ENCODE assay signal across 8 cellular contexts in the genomic region with DNA sequence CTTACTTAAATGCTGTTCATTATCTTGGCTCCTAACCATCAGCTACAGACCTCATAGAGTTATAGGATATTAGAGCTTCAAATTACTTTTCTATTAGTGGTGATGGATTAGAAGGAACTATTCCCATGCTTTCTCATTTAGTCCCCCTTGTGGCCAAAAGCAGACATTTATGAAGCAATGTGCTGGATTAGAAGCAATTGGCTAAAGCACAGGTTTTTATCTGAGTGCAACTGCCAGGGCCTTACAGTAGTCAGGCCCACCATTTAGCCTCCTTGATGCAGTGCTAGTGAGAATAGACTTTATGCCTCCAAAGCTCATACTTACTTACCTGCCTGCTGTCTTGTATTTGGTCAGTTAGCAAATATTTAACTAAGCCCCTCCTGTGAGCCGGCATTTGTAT.
DNase-seq lines count a peak whose midpoint lies in the region; ATAC-seq lines count a peak whose summit lies in the region.

No MANE protein-coding gene starts in this region.

- H3K9me3 Mint-ChIP-seq in T-cell, result no peaks in the 10 kb centered on the region
- no peaks in the 10 kb centered on the region for H3K9me3 Mint-ChIP-seq in activated CD4-positive, alpha-beta memory T cell treated with anti-CD3 and anti-CD28 coated beads, Interleukin-2, amount 10 ng/mL, durations not matched to agents 7 days and 5 days

- H3K27me3 Mint-ChIP-seq in T-cell, result peaks cover 0 to 15% of the 10 kb centered on the region in 2 donors
- no peaks in the 10 kb centered on the region for H3K27me3 Mint-ChIP-seq in activated CD4-positive, alpha-beta memory T cell treated with anti-CD3 and anti-CD28 coated beads, Interleukin-2, amount 10 ng/mL, durations not matched to agents 7 days and 5 days

- CTCF ChIA-PET in T-cell (lab: Charles Lee), result no interaction called here
- CTCF ChIA-PET in activated CD4-positive, alpha-beta memory T cell treated with anti-CD3 and anti-CD28 coated beads, Interleukin-2, amount 10 ng/mL, durations not matched to agents 7 days and 5 days (lab: Charles Lee), result no interaction called here

- no peak for ATAC-seq in GM21723 (IDR thresholded peaks at IDR 0.05; ENCODE audit: unreplicated experiment)
- ATAC-seq in T-cell (replicated peaks in 1 of 4), result no peak

- H3K27ac Mint-ChIP-seq in T-cell, result no peak overlapping the region
- no peak overlapping the region for H3K27ac Mint-ChIP-seq in activated CD4-positive, alpha-beta memory T cell treated with anti-CD3 and anti-CD28 coated beads, Interleukin-2, amount 10 ng/mL, durations not matched to agents 7 days and 5 days

- DNase-seq in COLO668 (lab: John Stamatoyannopoulos, UW; ENCODE audit: unreplicated experiment) (peak; percentile 1), LHCN-M2 (ENCODE audit: low read depth) (peak; percentile 27), amniotic epithelial cell (ENCODE audit: low read depth) (peak; percentile 12), kidney glomerular epithelial cell (lab: John Stamatoyannopoulos, UW) (peak; percentile 4), T-cell (no peak), SIG-M5 treated with dmso at 0.1 percent for 504 hours (lab: John Stamatoyannopoulos, UW; ENCODE audit: unreplicated experiment) (no peak)
- DNase-seq in activated CD4-positive, alpha-beta memory T cell treated with anti-CD3 and anti-CD28 coated beads, Interleukin-2, amount 10 ng/mL, durations not matched to agents 7 days and 5 days, result no peak

- no peaks in the 10 kb centered on the region for H3K36me3 Mint-ChIP-seq in T-cell
- H3K36me3 Mint-ChIP-seq in activated CD4-positive, alpha-beta memory T cell treated with anti-CD3 and anti-CD28 coated beads, Interleukin-2, amount 10 ng/mL, durations not matched to agents 7 days and 5 days (ENCODE audit: low read depth), result no peaks in the 10 kb centered on the region

- POLR2A ChIA-PET in T-cell (lab: Charles Lee), result no interaction called here
- POLR2A ChIA-PET in activated CD4-positive, alpha-beta memory T cell treated with anti-CD3 and anti-CD28 coated beads, Interleukin-2, amount 10 ng/mL, durations not matched to agents 7 days and 5 days (lab: Charles Lee), result no interaction called here

- H3K4me1 Mint-ChIP-seq in T-cell, result no peaks in the 10 kb centered on the region
- no peaks in the 10 kb centered on the region for H3K4me1 Mint-ChIP-seq in activated CD4-positive, alpha-beta memory T cell treated with anti-CD3 and anti-CD28 coated beads, Interleukin-2, amount 10 ng/mL, durations not matched to agents 7 days and 5 days

- H3K4me3 Mint-ChIP-seq in T-cell, result no peak overlapping the region
- H3K4me3 Mint-ChIP-seq in activated CD4-positive, alpha-beta memory T cell treated with anti-CD3 and anti-CD28 coated beads, Interleukin-2, amount 10 ng/mL, durations not matched to agents 7 days and 5 days, result no peak overlapping the region

Comparison
In these comparisons a context has a peak if more than half of its experiments do, and no peak if none do; other contexts are left out.
1. DNase-seq: peak in COLO668 (single experiment), LHCN-M2 (single experiment), amniotic epithelial cell (single experiment) and kidney glomerular epithelial cell (single experiment); none in T-cell (0 of 34), SIG-M5 treated with dmso at 0.1 percent for 504 hours (single experiment) and activated CD4-positive, alpha-beta memory T cell treated with anti-CD3 and anti-CD28 coated beads, Interleukin-2, amount 10 ng/mL, durations not matched to agents 7 days and 5 days (single experiment).